26 cellular contexts compared by ENCODE assay signal in the genomic region with DNA sequence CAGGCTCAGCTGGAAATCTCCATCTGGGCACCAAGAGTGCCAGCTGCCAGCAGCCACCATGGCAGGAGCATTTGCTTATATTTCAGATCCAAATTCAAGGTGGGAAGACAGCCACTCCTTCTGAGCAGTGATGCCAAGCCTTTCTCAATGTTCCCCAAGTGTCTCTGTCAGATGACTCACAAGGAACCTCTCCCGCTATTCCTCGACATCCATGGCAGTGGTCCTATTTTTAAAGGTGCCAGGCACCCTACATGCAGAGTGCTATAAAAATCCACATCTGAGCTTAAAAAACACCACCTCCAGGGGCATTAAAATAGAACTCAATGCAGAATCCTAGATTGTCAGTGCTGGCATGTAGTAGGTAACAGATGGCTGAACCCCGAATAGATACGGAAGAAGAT.
"Had no signal": no experiment of that assay in that cellular context is flagged by ENCODE, and none has a peak within 500 bp of the region (broad histone marks: within the 10 kb centered on the region; RNA-seq: fewer than 3 reads in every experiment).

No MANE protein-coding gene starts in this region.

- H3K9me3 Mint-ChIP-seq: activated B cell treated with CpG ODN at 0.5 μM for 24 hours; activated naive CD8-positive, alpha-beta T cell treated with anti-CD3 and anti-CD28 coated beads for 36 hours; activated T-cell treated with anti-CD3 and anti-CD28 coated beads, Interleukin-2, amount 50 U/mL, for 24 hours; T-helper 2 cell treated with Interferon-gamma antibody and Interleukin-4, amounts not matched to agents 5 μg/mL and 100 μg/mL, for 36 hours had no signal

- H3K4me3 Mint-ChIP-seq: activated B cell treated with CpG ODN at 0.5 μM for 24 hours; activated CD4-positive, alpha-beta T cell treated with anti-CD3 and anti-CD28 coated beads for 36 hours; activated naive CD8-positive, alpha-beta T cell treated with anti-CD3 and anti-CD28 coated beads for 36 hours; activated T-cell treated with anti-CD3 and anti-CD28 coated beads, Interleukin-2, amount 50 U/mL, for 24 hours; activated T-helper 17 cell treated with anti-CD3 and anti-CD28 coated beads, Interleukin-2, amount 50 U/mL, for 72 hours; nephron progenitor cell; T-helper 2 cell treated with Interferon-gamma antibody and Interleukin-4, amounts not matched to agents 5 μg/mL and 100 μg/mL, for 36 hours had no signal

- H3K9me3 ChIP-seq: breast epithelium, mucosa of descending colon, sigmoid colon, upper lobe of right lung had no signal

- DNase-seq: activated B cell treated with CpG ODN at 0.5 μM for 24 hours; activated CD4-positive, alpha-beta T cell treated with anti-CD3 and anti-CD28 coated beads for 36 hours; activated CD4-positive, alpha-beta T cell treated with anti-CD3 and anti-CD28 coated beads, Interleukin-2, amount 50 U/mL, for 4 hours; activated CD8-positive, alpha-beta memory T cell treated with anti-CD3 and anti-CD28 coated beads for 24 hours; activated CD8-positive, alpha-beta memory T cell treated with anti-CD3 and anti-CD28 coated beads, Interleukin-2, amount 50 U/mL, for 4 hours; activated naive CD8-positive, alpha-beta T cell treated with anti-CD3 and anti-CD28 coated beads for 36 hours; activated T-cell treated with anti-CD3 and anti-CD28 coated beads, Interleukin-2, amount 50 U/mL, for 24 hours; amniotic stem cell; cortex of kidney; effector CD4-positive, alpha-beta T cell; erythroblast; foreskin keratinocyte; left ventricle myocardium superior; mucosa of descending colon; nephron progenitor cell; retina; sigmoid colon; stimulated activated CD4-positive, alpha-beta T cell treated with anti-CD3 and anti-CD28 coated beads, Interleukin-2, amount 100 ng/mL, for 48 hours; stimulated activated CD8-positive, alpha-beta memory T cell treated with anti-CD3 and anti-CD28 coated beads, Interleukin-4, amount 100 ng/mL, for 48 hours; stimulated activated naive CD4-positive, alpha-beta T cell treated with Interleukin-2 at 50 U/mL for 16 hours; upper lobe of right lung had no signal

- H3K27ac Mint-ChIP-seq: activated B cell treated with CpG ODN at 0.5 μM for 24 hours; activated CD4-positive, alpha-beta T cell treated with anti-CD3 and anti-CD28 coated beads for 36 hours; activated naive CD8-positive, alpha-beta T cell treated with anti-CD3 and anti-CD28 coated beads for 36 hours; activated T-cell treated with anti-CD3 and anti-CD28 coated beads, Interleukin-2, amount 50 U/mL, for 24 hours; activated T-helper 17 cell treated with anti-CD3 and anti-CD28 coated beads, Interleukin-2, amount 50 U/mL, for 72 hours; nephron progenitor cell; progenitor cell of endocrine pancreas; T-helper 2 cell treated with Interferon-gamma antibody and Interleukin-4, amounts not matched to agents 5 μg/mL and 100 μg/mL, for 36 hours had no signal

- ATAC-seq: activated CD4-positive, alpha-beta T cell treated with anti-CD3 and anti-CD28 coated beads for 36 hours; activated T-helper 17 cell treated with anti-CD3 and anti-CD28 coated beads, Interleukin-2, amount 50 U/mL, for 72 hours; foreskin keratinocyte; left ventricle myocardium superior; mucosa of descending colon; SK-N-SH treated with all-trans-retinoic acid at 6 μM for 48 hours; upper lobe of right lung had no signal

- H3K27me3 Mint-ChIP-seq: activated B cell treated with CpG ODN at 0.5 μM for 24 hours; activated CD4-positive, alpha-beta T cell treated with anti-CD3 and anti-CD28 coated beads for 36 hours; activated naive CD8-positive, alpha-beta T cell treated with anti-CD3 and anti-CD28 coated beads for 36 hours; activated T-cell treated with anti-CD3 and anti-CD28 coated beads, Interleukin-2, amount 50 U/mL, for 24 hours; activated T-helper 17 cell treated with anti-CD3 and anti-CD28 coated beads, Interleukin-2, amount 50 U/mL, for 72 hours had no signal
